In genomic region chr6:5783584-5784089, GRCh38 we compare ENCODE assay signal across 16 cellular contexts.
A peak's percentile ranks its signal among the peaks of the same experiment; 100 is the strongest.
DNase-seq lines count a peak whose midpoint lies in the region; ATAC-seq and TF ChIP-seq lines count a peak whose summit lies in the region.
"Had no signal": no experiment of that assay in that cellular context is flagged by ENCODE, and none has a peak within 500 bp of the region (broad histone marks: within the 10 kb centered on the region; RNA-seq: fewer than 3 reads in every experiment).

No MANE protein-coding gene starts in this region.

- H3K27me3 ChIP-seq in WERI-Rb-1 (ENCODE audit: insufficient read depth, low read depth, severe bottlenecking) (no peaks in the 10 kb centered on the region), mucosa of rectum (ENCODE audit: control insufficient read depth in 2 of 2, insufficient read depth in 2 of 2, low read length in 2 of 2) (no peaks in the 10 kb centered on the region)
- H3K27me3 ChIP-seq in CD4-positive, alpha-beta T cell (ENCODE audit: control insufficient read depth, insufficient read depth, low read length), result no peaks in the 10 kb centered on the region

- peaks cover 18 to 22% of the 10 kb centered on the region in 2 donors for H3K4me1 ChIP-seq in mucosa of rectum (ENCODE audit: control insufficient read depth in 2 of 2, insufficient read depth in 2 of 2, low read length in 2 of 2)

- H3K4me3 Mint-ChIP-seq in CD4-positive, alpha-beta T cell, result no peak overlapping the region
- H3K4me3 Mint-ChIP-seq: B cell; CD8-positive, alpha-beta T cell had no signal

- peaks cover 19% of the 10 kb centered on the region for H3K4me1 Mint-ChIP-seq in CD4-positive, alpha-beta T cell (ENCODE audit: low read depth)

- peak overlapping the region; percentile 49 to 53 for H3K9ac ChIP-seq in mucosa of rectum (ENCODE audit: low read depth in 1 of 2, low read length in 2 of 2)

- H3K27ac ChIP-seq in WERI-Rb-1, result peak overlapping the region; percentile 42; the same call in 1 of the 2 replicates
- peak overlapping the region; percentile 94 to 96 for H3K27ac ChIP-seq in mucosa of rectum (ENCODE audit: low read depth in 2 of 2, low read length in 2 of 2)
- no peak overlapping the region for H3K27ac ChIP-seq in CD4-positive, alpha-beta T cell (ENCODE audit: low read depth, low read length)
- H3K27ac ChIP-seq: PC-9 had no signal

- H3K9me3 ChIP-seq in WERI-Rb-1 (ENCODE audit: severe bottlenecking) (no peaks in the 10 kb centered on the region), mucosa of rectum (ENCODE audit: control insufficient read depth in 2 of 2, low read length in 2 of 2) (no peaks in the 10 kb centered on the region)
- H3K9me3 ChIP-seq in CD4-positive, alpha-beta T cell (ENCODE audit: control insufficient read depth, low read length), result no peaks in the 10 kb centered on the region

- intact Hi-C loops in CD4-positive, alpha-beta T cell (cut with DNase I, micrococcal nuclease), result no loop called here

- no peak overlapping the region for H3K27ac Mint-ChIP-seq in CD4-positive, alpha-beta T cell
- H3K27ac Mint-ChIP-seq: B cell; CD8-positive, alpha-beta T cell had no signal

- H3K9me3 Mint-ChIP-seq in CD4-positive, alpha-beta T cell, result no peaks in the 10 kb centered on the region
- H3K9me3 Mint-ChIP-seq: CD8-positive, alpha-beta T cell had no signal

- H3K4me3 ChIP-seq in AG09309 (ENCODE audit: control insufficient read depth, low read depth, low read length) (no peak overlapping the region), WERI-Rb-1 (ENCODE audit: low read depth, low read length) (no peak overlapping the region), mucosa of rectum (ENCODE audit: low read length in 2 of 2) (peak overlapping the region in 1 of 2 donors; percentile 17)
- H3K4me3 ChIP-seq: PC-9 had no signal

- H3K36me3 ChIP-seq in WERI-Rb-1 (no peaks in the 10 kb centered on the region), mucosa of rectum (ENCODE audit: control insufficient read depth in 2 of 2, insufficient read depth in 2 of 2, low read length in 2 of 2) (no peaks in the 10 kb centered on the region)

- ATAC-seq in CD4-positive, alpha-beta T cell (ENCODE audit: poor library complexity), result no peak
- ATAC-seq: CD8-positive, alpha-beta T cell had no signal

- POLR2A ChIA-PET in CD4-positive, alpha-beta T cell (lab: Charles Lee), result no interaction called here

- no peaks in the 10 kb centered on the region for H3K36me3 Mint-ChIP-seq in CD4-positive, alpha-beta T cell (ENCODE audit: low read depth)
- H3K36me3 Mint-ChIP-seq: CD8-positive, alpha-beta T cell had no signal

- no peaks in the 10 kb centered on the region for H3K27me3 Mint-ChIP-seq in CD4-positive, alpha-beta T cell

- DNase-seq in AG09309 (ENCODE audit: low read depth) (no peak), D341Med (ENCODE audit: low spot score) (peak; percentile 11), WERI-Rb-1 (no peak), GDM1 (lab: John Stamatoyannopoulos, UW) (no peak), G401 (ENCODE audit: low spot score) (no peak)
- no peak for DNase-seq in CD4-positive, alpha-beta T cell
- DNase-seq: ACHN; CD8-positive, alpha-beta T cell; DMS79; GF-D8; NCI-H2081 treated with DMSO at 0.1 percent for 48 hours; NCI-H510A; NCI-H774; PC-9 had no signal

- in situ Hi-C loops in G401 (cut with HindIII; ENCODE audit: low sequenced_read_pairs), result no loop called here

- CTCF ChIA-PET in CD4-positive, alpha-beta T cell (lab: Charles Lee), result no interaction called here

- TF ChIP-seq CTCF in AG09309 (IDR thresholded peaks at IDR 0.05; ENCODE audit: control insufficient read depth, insufficient read depth, low read depth, low read length, missing control alignments), result peak; percentile 3
- no peak for TF ChIP-seq CTCF in WERI-Rb-1 (IDR thresholded peaks at IDR 0.05; ENCODE audit: low read depth, low read length)
- TF ChIP-seq CTCF in CD4-positive, alpha-beta T cell (IDR thresholded peaks at IDR 0.05), result no peak
